Comparison of ENCODE assay signal across 20 cellular contexts in genomic region chr2:173136614-173137013, GRCh38.
DNase-seq lines count a peak whose midpoint lies in the region; ATAC-seq and TF ChIP-seq lines count a peak whose summit lies in the region.
"Had no signal": no experiment of that assay in that cellular context is flagged by ENCODE, and none has a peak within 500 bp of the region (broad histone marks: within the 10 kb centered on the region; RNA-seq: fewer than 3 reads in every experiment).

No MANE protein-coding gene starts in this region.

- DNase-seq in activated CD8-positive, alpha-beta T cell treated with anti-CD3 and anti-CD28 coated beads, Interleukin-2, amount 10 ng/mL, durations not matched to agents 7 days and 5 days, result no peak
- DNase-seq in activated CD8-positive, alpha-beta T cell treated with anti-CD3 and anti-CD28 coated beads for 36 hours, result no peak
- DNase-seq in RWPE2 (ENCODE audit: low spot score), result no peak
- no peak for DNase-seq in epithelial cell of prostate (ENCODE audit: low read depth, low spot score)
- no peak for DNase-seq in stimulated activated effector memory CD8-positive, alpha-beta T cell treated with anti-CD3 and anti-CD28 coated beads, Interleukin-12 subunit alpha, Interleukin-12 subunit beta, amount 100 ng/mL, for 72 hours (ENCODE audit: low spot score in 2 of 2)
- no peak for DNase-seq in OCI-M2 (lab: John Stamatoyannopoulos, UW; ENCODE audit: unreplicated experiment)
- DNase-seq: activated CD8-positive, alpha-beta memory T cell treated with anti-CD3 and anti-CD28 coated beads, Interleukin-2, amount 10 ng/mL, durations not matched to agents 7 days and 5 days; body of pancreas; dorsolateral prefrontal cortex; mucosa of descending colon; NCI-H1436; NCI-H446; occipital lobe; upper lobe of left lung had no signal

- H3K4me3 Mint-ChIP-seq in activated CD8-positive, alpha-beta T cell treated with anti-CD3 and anti-CD28 coated beads, Interleukin-2, amount 10 ng/mL, durations not matched to agents 7 days and 5 days, result peak overlapping the region; percentile 11
- H3K4me3 Mint-ChIP-seq in activated CD8-positive, alpha-beta T cell treated with anti-CD3 and anti-CD28 coated beads for 36 hours, result no peak overlapping the region
- peak overlapping the region; percentile 15 for H3K4me3 Mint-ChIP-seq in stimulated activated effector memory CD8-positive, alpha-beta T cell treated with anti-CD3 and anti-CD28 coated beads, Interleukin-12 subunit alpha, Interleukin-12 subunit beta, amount 100 ng/mL, for 72 hours
- H3K4me3 Mint-ChIP-seq: activated CD8-positive, alpha-beta memory T cell treated with anti-CD3 and anti-CD28 coated beads, Interleukin-2, amount 10 ng/mL, durations not matched to agents 7 days and 5 days; stimulated activated memory B cell treated with anti-CD40 and anti-IgM and Interleukin-4, amounts not matched to agents 10 μg/mL and 1 μg/mL and 100 μg/mL, for 72 hours had no signal

- H3K27me3 Mint-ChIP-seq in activated CD8-positive, alpha-beta T cell treated with anti-CD3 and anti-CD28 coated beads, Interleukin-2, amount 10 ng/mL, durations not matched to agents 7 days and 5 days (ENCODE audit: low read depth), result peaks cover 10% of the 10 kb centered on the region
- peaks cover 36% of the 10 kb centered on the region for H3K27me3 Mint-ChIP-seq in activated CD8-positive, alpha-beta T cell treated with anti-CD3 and anti-CD28 coated beads for 36 hours
- H3K27me3 Mint-ChIP-seq: stimulated activated memory B cell treated with anti-CD40 and anti-IgM and Interleukin-4, amounts not matched to agents 10 μg/mL and 1 μg/mL and 100 μg/mL, for 72 hours had no signal

- no peaks in the 10 kb centered on the region for H3K9me3 ChIP-seq in RWPE2 (ENCODE audit: severe bottlenecking)
- H3K9me3 ChIP-seq: upper lobe of left lung had no signal

- peaks cover 53% of the 10 kb centered on the region for H3K4me1 Mint-ChIP-seq in activated CD8-positive, alpha-beta T cell treated with anti-CD3 and anti-CD28 coated beads, Interleukin-2, amount 10 ng/mL, durations not matched to agents 7 days and 5 days (ENCODE audit: low read depth)
- H3K4me1 Mint-ChIP-seq in activated CD8-positive, alpha-beta T cell treated with anti-CD3 and anti-CD28 coated beads for 36 hours (ENCODE audit: low read depth), result peaks cover 52% of the 10 kb centered on the region
- peaks cover 47% of the 10 kb centered on the region for H3K4me1 Mint-ChIP-seq in stimulated activated effector memory CD8-positive, alpha-beta T cell treated with anti-CD3 and anti-CD28 coated beads, Interleukin-12 subunit alpha, Interleukin-12 subunit beta, amount 100 ng/mL, for 72 hours

- no peak for TF ChIP-seq CTCF in activated CD8-positive, alpha-beta T cell treated with anti-CD3 and anti-CD28 coated beads for 36 hours (IDR thresholded peaks at IDR 0.05)
- TF ChIP-seq CTCF in RWPE2 (IDR thresholded peaks at IDR 0.05; ENCODE audit: poor library complexity, severe bottlenecking), result no peak

- POLR2A ChIA-PET in activated CD8-positive, alpha-beta T cell treated with anti-CD3 and anti-CD28 coated beads, Interleukin-2, amount 10 ng/mL, durations not matched to agents 7 days and 5 days (lab: Charles Lee), result interaction anchor here (0.6 to 0.7 kb wide), 2 partner anchors 15 to 1185 kb away, joined by 3 read pairs; no protein-coding TSS in a partner anchor
- POLR2A ChIA-PET in activated CD8-positive, alpha-beta T cell treated with anti-CD3 and anti-CD28 coated beads for 36 hours (lab: Charles Lee), result no interaction called here

- no peak overlapping the region for H3K4me3 ChIP-seq in RWPE2 (ENCODE audit: severe bottlenecking)
- H3K4me3 ChIP-seq: body of pancreas, dorsolateral prefrontal cortex, GM12878, hepatocyte, mucosa of descending colon, upper lobe of left lung had no signal

- ATAC-seq in activated CD8-positive, alpha-beta T cell treated with anti-CD3 and anti-CD28 coated beads, Interleukin-2, amount 10 ng/mL, durations not matched to agents 7 days and 5 days, result peak; percentile 29
- ATAC-seq in activated CD8-positive, alpha-beta T cell treated with anti-CD3 and anti-CD28 coated beads for 36 hours, result no peak
- ATAC-seq in RWPE2 (ENCODE audit: low read depth) (0 out of 3 replicates have a peak, but pooled peaks have one; percentile 15), HG02938 (IDR thresholded peaks at IDR 0.05; ENCODE audit: unreplicated experiment) (no peak), GM21381 (IDR thresholded peaks at IDR 0.05; ENCODE audit: unreplicated experiment) (no peak)
- no peak for ATAC-seq in stimulated activated effector memory CD8-positive, alpha-beta T cell treated with anti-CD3 and anti-CD28 coated beads, Interleukin-12 subunit alpha, Interleukin-12 subunit beta, amount 100 ng/mL, for 72 hours
- ATAC-seq: activated CD8-positive, alpha-beta memory T cell treated with anti-CD3 and anti-CD28 coated beads, Interleukin-2, amount 10 ng/mL, durations not matched to agents 7 days and 5 days; body of pancreas; GM12878; mucosa of descending colon; stimulated activated memory B cell treated with anti-CD40 and anti-IgM and Interleukin-4, amounts not matched to agents 10 μg/mL and 1 μg/mL and 100 μg/mL, for 72 hours had no signal

- H3K27me3 ChIP-seq in RWPE2 (ENCODE audit: insufficient read depth, poor library complexity, severe bottlenecking), result no peaks in the 10 kb centered on the region
- H3K27me3 ChIP-seq: body of pancreas, hepatocyte, upper lobe of left lung had no signal

- H3K36me3 ChIP-seq in RWPE2 (ENCODE audit: low read depth), result peaks cover 19% of the 10 kb centered on the region; the same call in 1 of the 2 replicates
- H3K36me3 ChIP-seq: upper lobe of left lung had no signal

- peaks cover 6% of the 10 kb centered on the region for H3K9me3 Mint-ChIP-seq in activated CD8-positive, alpha-beta T cell treated with anti-CD3 and anti-CD28 coated beads, Interleukin-2, amount 10 ng/mL, durations not matched to agents 7 days and 5 days (ENCODE audit: insufficient read depth)
- H3K9me3 Mint-ChIP-seq in activated CD8-positive, alpha-beta T cell treated with anti-CD3 and anti-CD28 coated beads for 36 hours, result peaks cover 3% of the 10 kb centered on the region
- peaks cover 6% of the 10 kb centered on the region for H3K9me3 Mint-ChIP-seq in stimulated activated effector memory CD8-positive, alpha-beta T cell treated with anti-CD3 and anti-CD28 coated beads, Interleukin-12 subunit alpha, Interleukin-12 subunit beta, amount 100 ng/mL, for 72 hours

- CTCF ChIA-PET in activated CD8-positive, alpha-beta T cell treated with anti-CD3 and anti-CD28 coated beads, Interleukin-2, amount 10 ng/mL, durations not matched to agents 7 days and 5 days (lab: Charles Lee), result interaction anchor here (1.4 to 1.7 kb wide), 2 partner anchors 15 to 21 kb away, joined by 3 to 6 read pairs; no protein-coding TSS in a partner anchor
- CTCF ChIA-PET in activated CD8-positive, alpha-beta T cell treated with anti-CD3 and anti-CD28 coated beads for 36 hours (lab: Charles Lee), result interaction anchor here (0.6 to 3.4 kb wide), 5 partner anchors 16 to 551 kb away, joined by 3 to 10 read pairs (median 3); no protein-coding TSS in a partner anchor

- peak overlapping the region; percentile 78 for H3K27ac ChIP-seq in RWPE2 (ENCODE audit: poor library complexity, severe bottlenecking)
- H3K27ac ChIP-seq in epithelial cell of prostate, result peak overlapping the region; percentile 25
- H3K27ac ChIP-seq: body of pancreas, hepatocyte, upper lobe of left lung, VCaP had no signal

- H3K36me3 Mint-ChIP-seq in activated CD8-positive, alpha-beta T cell treated with anti-CD3 and anti-CD28 coated beads, Interleukin-2, amount 10 ng/mL, durations not matched to agents 7 days and 5 days (ENCODE audit: low read depth), result peaks cover 21% of the 10 kb centered on the region
- peaks cover 2% of the 10 kb centered on the region for H3K36me3 Mint-ChIP-seq in activated CD8-positive, alpha-beta T cell treated with anti-CD3 and anti-CD28 coated beads for 36 hours (ENCODE audit: low read depth)
- H3K36me3 Mint-ChIP-seq in stimulated activated effector memory CD8-positive, alpha-beta T cell treated with anti-CD3 and anti-CD28 coated beads, Interleukin-12 subunit alpha, Interleukin-12 subunit beta, amount 100 ng/mL, for 72 hours, result peaks cover 8% of the 10 kb centered on the region

- peaks cover 38% of the 10 kb centered on the region for H3K4me1 ChIP-seq in RWPE2 (ENCODE audit: insufficient read depth, poor library complexity, severe bottlenecking)
- H3K4me1 ChIP-seq: body of pancreas had no signal

- peak overlapping the region; percentile 31 for H3K27ac Mint-ChIP-seq in activated CD8-positive, alpha-beta T cell treated with anti-CD3 and anti-CD28 coated beads, Interleukin-2, amount 10 ng/mL, durations not matched to agents 7 days and 5 days
- H3K27ac Mint-ChIP-seq in activated CD8-positive, alpha-beta T cell treated with anti-CD3 and anti-CD28 coated beads for 36 hours, result no peak overlapping the region
- no peak overlapping the region for H3K27ac Mint-ChIP-seq in stimulated activated effector memory CD8-positive, alpha-beta T cell treated with anti-CD3 and anti-CD28 coated beads, Interleukin-12 subunit alpha, Interleukin-12 subunit beta, amount 100 ng/mL, for 72 hours
- H3K27ac Mint-ChIP-seq: activated CD8-positive, alpha-beta memory T cell treated with anti-CD3 and anti-CD28 coated beads, Interleukin-2, amount 10 ng/mL, durations not matched to agents 7 days and 5 days; stimulated activated memory B cell treated with anti-CD40 and anti-IgM and Interleukin-4, amounts not matched to agents 10 μg/mL and 1 μg/mL and 100 μg/mL, for 72 hours had no signal

- intact Hi-C loops in activated CD8-positive, alpha-beta T cell treated with anti-CD3 and anti-CD28 coated beads for 36 hours (cut with micrococcal nuclease), result no loop called here

Comparison
In these comparisons a context has a peak if more than half of its experiments do, and no peak if none do; other contexts are left out.
1. ATAC-seq: peak in activated CD8-positive, alpha-beta T cell treated with anti-CD3 and anti-CD28 coated beads, Interleukin-2, amount 10 ng/mL, durations not matched to agents 7 days and 5 days (single experiment) and RWPE2 (single experiment); none in activated CD8-positive, alpha-beta T cell treated with anti-CD3 and anti-CD28 coated beads for 36 hours (single experiment), stimulated activated effector memory CD8-positive, alpha-beta T cell treated with anti-CD3 and anti-CD28 coated beads, Interleukin-12 subunit alpha, Interleukin-12 subunit beta, amount 100 ng/mL, for 72 hours (single experiment), HG02938 (single experiment) and GM21381 (single experiment).